ENCODE assay signal across 8 cellular contexts in the genomic region with DNA sequence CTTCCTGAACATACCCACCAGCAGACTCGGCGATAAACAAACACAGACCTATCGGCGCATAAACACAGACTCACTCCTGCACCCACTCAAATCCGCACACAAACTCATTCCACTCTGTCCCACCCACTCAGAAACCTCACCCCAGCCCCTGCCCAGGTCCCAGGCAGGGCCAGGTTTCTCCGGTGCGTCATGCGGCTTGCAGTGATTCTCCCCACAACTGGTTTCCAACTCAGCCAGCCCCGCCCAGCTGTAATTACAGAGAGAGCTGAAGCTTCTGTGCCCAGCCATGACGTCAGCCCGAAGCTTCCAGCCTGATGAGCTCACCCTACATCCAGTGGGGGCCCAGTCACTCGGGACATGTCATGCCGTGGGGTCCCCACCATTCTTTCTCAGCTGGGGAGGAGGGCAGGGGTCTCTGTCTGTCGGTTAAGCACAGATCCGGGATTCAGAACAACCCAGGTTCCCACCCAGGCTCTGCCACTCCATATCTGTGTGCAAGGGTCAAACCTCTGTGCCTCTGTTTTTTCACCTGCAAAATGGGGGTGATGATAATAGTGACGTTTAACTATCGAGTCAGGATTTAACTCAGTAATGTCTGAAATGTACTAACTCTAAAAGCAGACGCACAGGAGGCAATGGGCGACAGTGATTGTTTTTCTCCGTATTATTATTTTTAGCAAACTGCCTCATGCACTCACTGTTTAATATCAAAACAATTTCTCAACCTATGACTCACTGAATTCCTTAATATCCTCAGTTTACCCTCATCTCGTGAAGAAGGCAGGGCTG. TPM values are rescaled to one million over a fixed set of nuclear protein-coding genes. Genes with fewer than 3 reads are reported as not detected.
DNase-seq lines count a peak whose midpoint lies in the region; ATAC-seq, FAIRE-seq and TF ChIP-seq lines count a peak whose summit lies in the region.

No MANE protein-coding gene starts in this region.

- peak overlapping the region; percentile 56 for H3K4me3 ChIP-seq in BE2C (ENCODE audit: low read depth, low read length)

- H3K27me3 Mint-ChIP-seq in MCF 10A (ENCODE audit: insufficient read depth, unreplicated experiment) = peaks cover 14% of the 10 kb centered on the region

- H3K9me3 ChIP-seq in BE2C = no peaks in the 10 kb centered on the region

- intact Hi-C loops in MCF 10A (cut with micrococcal nuclease) = loop anchor here (1.0 to 10.0 kb wide), 2 partner anchors 9 to 48 kb away; no protein-coding TSS in a partner anchor

- no peaks in the 10 kb centered on the region for H3K27me3 ChIP-seq in BE2C

- H3K4me1 Mint-ChIP-seq in MCF 10A (ENCODE audit: insufficient read depth, unreplicated experiment) = peaks cover 19% of the 10 kb centered on the region

- H3K36me3 Mint-ChIP-seq in MCF 10A (ENCODE audit: insufficient read depth, unreplicated experiment) = no peaks in the 10 kb centered on the region

- no peaks in the 10 kb centered on the region for H3K4me1 ChIP-seq in BE2C

- no peaks in the 10 kb centered on the region for H3K36me3 ChIP-seq in BE2C

- peak overlapping the region; percentile 29 for H3K27ac Mint-ChIP-seq in MCF 10A (ENCODE audit: low read depth, unreplicated experiment)

- ATAC-seq in HG03196 (IDR thresholded peaks at IDR 0.05; ENCODE audit: unreplicated experiment) (no peak), HG03469 (IDR thresholded peaks at IDR 0.05; ENCODE audit: unreplicated experiment) (no peak)

- no TSS peak for BruUV-seq in MCF 10A (replicated peaks; lab: Mats Ljungman, UMichigan)

- POLR2A ChIA-PET in MCF 10A (lab: Yijun Ruan, JAX) = no interaction called here

- peak; percentile 68 for DNase-seq in BE2C
- DNase-seq in NCI-H1436 (lab: John Stamatoyannopoulos, UW) = peak; percentile 79
- DNase-seq in MCF 10A (ENCODE audit: unreplicated experiment) = peak; percentile 74
- peak; percentile 92 for DNase-seq in kidney glomerular epithelial cell (lab: John Stamatoyannopoulos, UW)
- DNase-seq in D721Med (ENCODE audit: insufficient read length, low spot score) = no peak

- peak overlapping the region; percentile 82 for H3K27ac ChIP-seq in temporal lobe (ENCODE audit: low read depth, low read length)

- H3K9me3 Mint-ChIP-seq in MCF 10A (ENCODE audit: unreplicated experiment) = no peaks in the 10 kb centered on the region

- CTCF ChIA-PET in MCF 10A (lab: Yijun Ruan, JAX) = interaction anchor here (0.6 to 0.8 kb wide), 4 partner anchors 13 to 727 kb away, joined by 3 to 5 read pairs (median 3); no protein-coding TSS in a partner anchor

- TF ChIP-seq CTCF in BE2C (IDR thresholded peaks at IDR 0.05; ENCODE audit: low read depth, low read length) (no peak), MCF 10A (IDR thresholded peaks at IDR 0.05; ENCODE audit: unreplicated experiment) (no peak), D721Med (IDR thresholded peaks at IDR 0.05; ENCODE audit: insufficient read depth, missing control alignments) (no peak)

- H3K4me3 Mint-ChIP-seq in MCF 10A (ENCODE audit: unreplicated experiment) = peak overlapping the region; percentile 22

- FAIRE-seq in D721Med (lab: Jason Lieb, UNC) = no peak

RNA-seq across cellular contexts. Expression of a gene that starts 2.3 kb away (rescaled TPM):
- polyA plus RNA-seq in BE2C (2012; ENCODE audit: insufficient read depth, insufficient read length, low read depth) = 1.8 TPM
- 0.23 and 0.27 TPM in 2 replicates for total RNA-seq in MCF 10A (2022)
- 1.2 TPM for total RNA-seq in temporal lobe
